ENCODE assay signal across 15 cellular contexts in the genomic region with DNA sequence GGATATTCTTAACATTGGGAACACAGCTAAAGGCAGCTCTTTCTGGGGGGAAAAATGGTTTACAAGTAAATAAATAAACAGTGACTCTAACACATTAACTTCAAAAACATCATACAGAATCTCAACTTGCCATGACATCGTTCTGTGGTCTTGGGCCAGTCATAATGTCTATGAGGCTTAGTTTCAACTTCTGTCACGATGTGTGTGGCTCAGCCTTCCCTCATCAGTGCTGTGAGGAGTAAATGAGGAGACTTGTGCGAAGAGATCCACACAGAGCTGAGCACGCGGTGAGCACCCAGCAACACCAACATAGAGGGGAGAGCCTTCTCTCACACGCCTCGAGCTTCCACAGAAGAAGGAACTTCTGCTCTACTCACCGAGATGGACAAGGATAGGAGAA. TPM values are rescaled to one million over a fixed set of nuclear protein-coding genes. Genes with fewer than 3 reads are reported as not detected.
DNase-seq lines count a peak whose midpoint lies in the region; ATAC-seq lines count a peak whose summit lies in the region.
"Had no signal": no experiment of that assay in that cellular context is flagged by ENCODE, and none has a peak within 500 bp of the region (broad histone marks: within the 10 kb centered on the region; RNA-seq: fewer than 3 reads in every experiment).

No MANE protein-coding gene starts in this region.

- no peaks in the 10 kb centered on the region for H3K9me3 Mint-ChIP-seq in activated CD8-positive, alpha-beta T cell treated with anti-CD3 and anti-CD28 coated beads, Interleukin-2, amount 10 ng/mL, durations not matched to agents 7 days and 5 days (ENCODE audit: insufficient read depth)
- H3K9me3 Mint-ChIP-seq: type B pancreatic cell had no signal

- H2BK120ac ChIP-seq in mesendoderm (ENCODE audit: low read depth, low read length) = no peak overlapping the region

- H3K4me3 ChIP-seq in mesendoderm (ENCODE audit: low read length) = no peak overlapping the region

- no peaks in the 10 kb centered on the region for H3K27me3 ChIP-seq in mesendoderm (ENCODE audit: insufficient read depth, low read length, poor library complexity)

- H3K4ac ChIP-seq in mesendoderm (ENCODE audit: low read depth, low read length) = no peak overlapping the region

- ATAC-seq in GM18508 (IDR thresholded peaks at IDR 0.05; ENCODE audit: insufficient read depth, unreplicated experiment) = peak; percentile 88
- ATAC-seq in GM19455 (IDR thresholded peaks at IDR 0.05; ENCODE audit: unreplicated experiment) = peak; percentile 71
- peak; percentile 71 for ATAC-seq in HG03025 (IDR thresholded peaks at IDR 0.05; ENCODE audit: low FRiP score, unreplicated experiment)
- ATAC-seq in activated CD8-positive, alpha-beta T cell treated with anti-CD3 and anti-CD28 coated beads, Interleukin-2, amount 10 ng/mL, durations not matched to agents 7 days and 5 days = peak; percentile 61

- H3K18ac ChIP-seq in mesendoderm (ENCODE audit: low read length) = no peak overlapping the region

- no peak overlapping the region for H3K23ac ChIP-seq in mesendoderm (ENCODE audit: low read length)

- WGBS in mesendoderm (ENCODE audit: extremely low coverage, insufficient coverage, low lambda C conversion rate) = no CpG with 5 or more reads among the region's 8 CpGs

- H2BK15ac ChIP-seq in mesendoderm (replicated peaks; ENCODE audit: low read depth) = no peak overlapping the region

- peaks cover 15% of the 10 kb centered on the region for H3K27me3 Mint-ChIP-seq in activated CD8-positive, alpha-beta T cell treated with anti-CD3 and anti-CD28 coated beads, Interleukin-2, amount 10 ng/mL, durations not matched to agents 7 days and 5 days (ENCODE audit: low read depth)
- H3K27me3 Mint-ChIP-seq: type B pancreatic cell had no signal

- no peaks in the 10 kb centered on the region for H3K36me3 Mint-ChIP-seq in activated CD8-positive, alpha-beta T cell treated with anti-CD3 and anti-CD28 coated beads, Interleukin-2, amount 10 ng/mL, durations not matched to agents 7 days and 5 days (ENCODE audit: low read depth)
- H3K36me3 Mint-ChIP-seq: type B pancreatic cell had no signal

- H2BK5ac ChIP-seq in mesendoderm (ENCODE audit: low read length) = no peak overlapping the region

- H4K8ac ChIP-seq in mesendoderm (ENCODE audit: low read depth, low read length) = no peak overlapping the region

- H3K4me3 Mint-ChIP-seq in activated CD8-positive, alpha-beta T cell treated with anti-CD3 and anti-CD28 coated beads, Interleukin-2, amount 10 ng/mL, durations not matched to agents 7 days and 5 days = no peak overlapping the region
- H3K4me3 Mint-ChIP-seq: type B pancreatic cell had no signal

- H3K27ac Mint-ChIP-seq in activated CD8-positive, alpha-beta T cell treated with anti-CD3 and anti-CD28 coated beads, Interleukin-2, amount 10 ng/mL, durations not matched to agents 7 days and 5 days = no peak overlapping the region
- H3K27ac Mint-ChIP-seq: type B pancreatic cell had no signal

- no peak overlapping the region for H3K9ac ChIP-seq in mesendoderm (ENCODE audit: low read length)

- POLR2A ChIA-PET in activated CD8-positive, alpha-beta T cell treated with anti-CD3 and anti-CD28 coated beads, Interleukin-2, amount 10 ng/mL, durations not matched to agents 7 days and 5 days (lab: Charles Lee) = interaction anchor here (1.0 to 1.5 kb wide), 2 partner anchors 16 to 121 kb away, joined by 3 to 10 read pairs; partner anchors contain the start of gene ARMC8

- H3K4me2 ChIP-seq in mesendoderm (ENCODE audit: low read length) = no peak overlapping the region

- no peaks in the 10 kb centered on the region for H3K4me1 ChIP-seq in mesendoderm (ENCODE audit: control insufficient read depth, low read depth, low read length)

- H4K5ac ChIP-seq in mesendoderm (ENCODE audit: low read length) = no peak overlapping the region

- H3K79me1 ChIP-seq in mesendoderm (ENCODE audit: low read length) = no peaks in the 10 kb centered on the region

- DNase-seq in activated CD8-positive, alpha-beta T cell treated with anti-CD3 and anti-CD28 coated beads, Interleukin-2, amount 10 ng/mL, durations not matched to agents 7 days and 5 days = peak; percentile 29
- DNase-seq in mesendoderm (no peak), foreskin melanocyte (no peak), GDM1 (lab: John Stamatoyannopoulos, UW) (no peak), HuH-7.5 (ENCODE audit: low spot score) (no peak)
- DNase-seq: COR-L47, midbrain, OCI-M1 had no signal

- H3K79me2 ChIP-seq in mesendoderm (ENCODE audit: control insufficient read depth, insufficient read depth, low read length) = no peaks in the 10 kb centered on the region

- no peak overlapping the region for H3K27ac ChIP-seq in mesendoderm (ENCODE audit: low read depth, low read length)
- H3K27ac ChIP-seq: VCaP had no signal

- H3K36me3 ChIP-seq in mesendoderm (ENCODE audit: control insufficient read depth, insufficient read depth, low read length) = peaks cover 2% of the 10 kb centered on the region

- H3K4me1 Mint-ChIP-seq in activated CD8-positive, alpha-beta T cell treated with anti-CD3 and anti-CD28 coated beads, Interleukin-2, amount 10 ng/mL, durations not matched to agents 7 days and 5 days (ENCODE audit: low read depth) = peaks cover 17% of the 10 kb centered on the region

- H3K56ac ChIP-seq in mesendoderm (ENCODE audit: low read length) = no peak overlapping the region

- CTCF ChIA-PET in activated CD8-positive, alpha-beta T cell treated with anti-CD3 and anti-CD28 coated beads, Interleukin-2, amount 10 ng/mL, durations not matched to agents 7 days and 5 days (lab: Charles Lee) = interaction anchor here (1.2 to 5.4 kb wide), 5 partner anchors 16 to 351 kb away, joined by 3 to 60 read pairs (median 4); no protein-coding TSS in a partner anchor

- no peak overlapping the region for H2AK5ac ChIP-seq in mesendoderm (ENCODE audit: low read length)

RNA-seq across cellular contexts. Expression of gene DZIP1L, which starts 49.0 kb away (rescaled TPM):
- not detected for total RNA-seq in activated CD8-positive, alpha-beta T cell treated with anti-CD3 and anti-CD28 coated beads, Interleukin-2, amount 10 ng/mL, durations not matched to agents 7 days and 5 days
- 2.6 TPM for polyA plus RNA-seq in mesendoderm (2013, experiment 1 of 2)
- 2.6 TPM for polyA plus RNA-seq in mesendoderm (2013, experiment 2 of 2)

RNA-seq across cellular contexts. Expression of gene CLDN18, which starts 56.4 kb away (rescaled TPM):
- not detected for total RNA-seq in activated CD8-positive, alpha-beta T cell treated with anti-CD3 and anti-CD28 coated beads, Interleukin-2, amount 10 ng/mL, durations not matched to agents 7 days and 5 days
- polyA plus RNA-seq in mesendoderm (2013, experiment 1 of 2) = not detected
- polyA plus RNA-seq in mesendoderm (2013, experiment 2 of 2) = not detected
- total RNA-seq: bronchial epithelial cell, H4 had no signal
